Comparison of ENCODE assay signal across 30 cellular contexts in the genomic region with DNA sequence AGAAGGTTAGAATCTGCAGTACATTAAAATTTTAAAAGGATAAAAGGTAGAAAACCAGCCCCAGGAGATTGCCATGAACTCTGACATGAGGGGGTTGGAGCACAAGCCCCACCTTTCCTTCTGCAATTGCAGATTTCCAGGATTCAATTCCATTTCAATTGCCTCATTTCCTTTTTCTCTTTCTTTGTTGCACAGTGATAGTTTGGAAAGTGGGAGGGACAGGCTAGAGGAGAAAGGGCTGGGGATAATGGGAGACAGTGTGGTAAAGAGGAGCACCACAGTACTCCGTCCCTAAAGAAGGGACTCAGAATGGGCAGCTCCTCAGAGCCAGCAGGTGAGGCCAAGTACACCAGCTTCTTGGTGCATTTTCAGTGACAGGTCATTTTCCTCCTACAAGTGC.
A peak's percentile ranks its signal among the peaks of the same experiment; 100 is the strongest.
DNase-seq lines count a peak whose midpoint lies in the region; ATAC-seq, FAIRE-seq and TF ChIP-seq lines count a peak whose summit lies in the region.
"Had no signal": no experiment of that assay in that cellular context is flagged by ENCODE, and none has a peak within 500 bp of the region (broad histone marks: within the 10 kb centered on the region; RNA-seq: fewer than 3 reads in every experiment).

No MANE protein-coding gene starts in this region.

- peak in 5 of 8 donors; percentile 18 to 55 (median 28) for ATAC-seq in heart right ventricle
- no peak for ATAC-seq in Right ventricle myocardium superior (ENCODE audit: poor library complexity)
- ATAC-seq in HG02763 (IDR thresholded peaks at IDR 0.05; ENCODE audit: unreplicated experiment): no peak
- no peak for ATAC-seq in lower lobe of right lung
- ATAC-seq: A549; activated CD4-positive, alpha-beta T cell treated with anti-CD3 and anti-CD28 coated beads for 36 hours; CD8-positive, alpha-beta T cell; PC-3 had no signal

- H4K20me1 ChIP-seq in hepatocyte (ENCODE audit: insufficient read depth, poor library complexity, severe bottlenecking): no peaks in the 10 kb centered on the region

- H3K4me3 ChIP-seq in heart right ventricle (no peak overlapping the region), bronchial epithelial cell (ENCODE audit: low read depth, low read length) (no peak overlapping the region), hepatocyte (no peak overlapping the region), lower lobe of right lung (no peak overlapping the region)
- H3K4me3 ChIP-seq: A549, ascending aorta, heart left ventricle, stomach, thyroid gland had no signal

- no peak for DNase-seq in heart right ventricle
- DNase-seq in Right ventricle myocardium superior: no peak
- peak; percentile 8 for DNase-seq in bronchial epithelial cell (ENCODE audit: low read depth)
- no peak for DNase-seq in hepatocyte (ENCODE audit: low spot score)
- no peak for DNase-seq in type B pancreatic cell (ENCODE audit: extremely low spot score, unreplicated experiment)
- DNase-seq in lower lobe of right lung: no peak
- DNase-seq in NCI-H1436 (lab: John Stamatoyannopoulos, UW): no peak
- DNase-seq: activated CD4-positive, alpha-beta T cell treated with anti-CD3 and anti-CD28 coated beads for 36 hours; activated effector memory CD4-positive, alpha-beta T cell treated with Interleukin-2 at 50 U/mL for 16 hours; activated naive CD8-positive, alpha-beta T cell treated with anti-CD3 and anti-CD28 coated beads, Interleukin-2, amount 10 ng/mL, durations not matched to agents 7 days and 5 days; activated T-cell treated with anti-CD3 and anti-CD28 coated beads for 4 hours; CD8-positive, alpha-beta T cell; cerebellar nuclear complex; effector CD4-positive, alpha-beta T cell; foreskin fibroblast; H7; heart left ventricle; KBM-7; mesenchymal stem cell; MM.1S; NCI-H2081 treated with DMSO at 0.1 percent for 48 hours; NCI-H446 treated with DMSO at 0.1 percent for 48 hours; PC-3; stomach; thyroid gland had no signal

- H3K36me3 ChIP-seq in heart right ventricle (no peaks in the 10 kb centered on the region), bronchial epithelial cell (ENCODE audit: control insufficient read depth, insufficient read depth, low read length) (no peaks in the 10 kb centered on the region), hepatocyte (replicated peaks; ENCODE audit: insufficient read depth, low read depth) (no peaks in the 10 kb centered on the region), lower lobe of right lung (no peaks in the 10 kb centered on the region)
- H3K36me3 ChIP-seq: ascending aorta, heart left ventricle, stomach, thyroid gland had no signal

- H3K4me1 Mint-ChIP-seq in type B pancreatic cell (ENCODE audit: unreplicated experiment): peaks cover 34% of the 10 kb centered on the region

- H3K9me3 ChIP-seq in heart right ventricle: no peaks in the 10 kb centered on the region
- no peaks in the 10 kb centered on the region for H3K9me3 ChIP-seq in hepatocyte (ENCODE audit: low read depth)
- no peaks in the 10 kb centered on the region for H3K9me3 ChIP-seq in lower lobe of right lung
- H3K9me3 ChIP-seq: A549, ascending aorta, heart left ventricle, stomach, thyroid gland had no signal

- no peaks in the 10 kb centered on the region for H3K79me2 ChIP-seq in hepatocyte

- H3K4me1 ChIP-seq in heart right ventricle (peaks cover 0 to 67% (median 10%) of the 10 kb centered on the region in 9 donors), hepatocyte (ENCODE audit: insufficient read depth) (peaks cover 11% of the 10 kb centered on the region), lower lobe of right lung (peaks cover 15% of the 10 kb centered on the region)

- intact Hi-C loops in heart right ventricle (cut with DNase I): no loop called here
- intact Hi-C loops in Right ventricle myocardium superior (cut with DNase I): no loop called here
- intact Hi-C loops in lower lobe of right lung (cut with DNase I): no loop called here

- no peak overlapping the region for H2AFZ ChIP-seq in hepatocyte

- no peak overlapping the region for H3K4me2 ChIP-seq in hepatocyte
- H3K4me2 ChIP-seq: A549 had no signal

- no peaks in the 10 kb centered on the region for H3K9me2 ChIP-seq in hepatocyte (replicated peaks; ENCODE audit: insufficient read depth)

- H3K4me3 Mint-ChIP-seq in type B pancreatic cell: no peak overlapping the region
- H3K4me3 Mint-ChIP-seq: activated CD4-positive, alpha-beta T cell treated with anti-CD3 and anti-CD28 coated beads for 36 hours; activated naive CD8-positive, alpha-beta T cell treated with anti-CD3 and anti-CD28 coated beads, Interleukin-2, amount 10 ng/mL, durations not matched to agents 7 days and 5 days; CD8-positive, alpha-beta T cell had no signal

- H3K27me3 ChIP-seq in heart right ventricle (peaks cover 0 to 6% (median 0%) of the 10 kb centered on the region in 7 donors), bronchial epithelial cell (ENCODE audit: control insufficient read depth, insufficient read depth, low read length) (no peaks in the 10 kb centered on the region), hepatocyte (no peaks in the 10 kb centered on the region), lower lobe of right lung (ENCODE audit: low read depth) (no peaks in the 10 kb centered on the region)
- H3K27me3 ChIP-seq: ascending aorta, stomach, thyroid gland had no signal

- TF ChIP-seq CTCF in heart right ventricle (IDR thresholded peaks at IDR 0.05) (no peak), bronchial epithelial cell (IDR thresholded peaks at IDR 0.05; ENCODE audit: insufficient read depth, low read length, severe bottlenecking) (no peak), hepatocyte (IDR thresholded peaks at IDR 0.05; ENCODE audit: poor library complexity) (no peak), type B pancreatic cell (conservative IDR thresholded peaks at IDR 0.05) (no peak), lower lobe of right lung (IDR thresholded peaks at IDR 0.05) (no peak)

- H3K36me3 Mint-ChIP-seq in type B pancreatic cell: no peaks in the 10 kb centered on the region
- H3K36me3 Mint-ChIP-seq: activated naive CD8-positive, alpha-beta T cell treated with anti-CD3 and anti-CD28 coated beads, Interleukin-2, amount 10 ng/mL, durations not matched to agents 7 days and 5 days; CD8-positive, alpha-beta T cell had no signal

- no peak for FAIRE-seq in bronchial epithelial cell (lab: Jason Lieb, UNC)
- FAIRE-seq: A549, GM12891, HTR-8/SVneo had no signal

- WGBS in heart right ventricle, 2 donors: 75 to 78% methylated on average over 1 of the region's 1 CpG
- WGBS in hepatocyte (ENCODE audit: low lambda C conversion rate, missing lambda C conversion rate): 88% methylated on average over 1 of the region's 1 CpG

- no peaks in the 10 kb centered on the region for H3K9me3 Mint-ChIP-seq in type B pancreatic cell
- H3K9me3 Mint-ChIP-seq: activated naive CD8-positive, alpha-beta T cell treated with anti-CD3 and anti-CD28 coated beads, Interleukin-2, amount 10 ng/mL, durations not matched to agents 7 days and 5 days; CD8-positive, alpha-beta T cell had no signal

- H3K27ac ChIP-seq in heart right ventricle (no peak overlapping the region), hepatocyte (peak overlapping the region; percentile 62), lower lobe of right lung (no peak overlapping the region)
- H3K27ac ChIP-seq: A549, ascending aorta, heart left ventricle, stomach, thyroid gland had no signal

- H3K27me3 Mint-ChIP-seq in type B pancreatic cell: no peaks in the 10 kb centered on the region

- H3K27ac Mint-ChIP-seq in type B pancreatic cell: peak overlapping the region; percentile 17
- H3K27ac Mint-ChIP-seq: activated CD4-positive, alpha-beta T cell treated with anti-CD3 and anti-CD28 coated beads for 36 hours; activated naive CD8-positive, alpha-beta T cell treated with anti-CD3 and anti-CD28 coated beads, Interleukin-2, amount 10 ng/mL, durations not matched to agents 7 days and 5 days had no signal

Comparison
In these comparisons a context has a peak if more than half of its experiments do, and no peak if none do; other contexts are left out.
1. ATAC-seq: peak in heart right ventricle (5 of 8); none in Right ventricle myocardium superior (single experiment), HG02763 (single experiment) and lower lobe of right lung (0 of 2).